8 cellular contexts compared by ENCODE assay signal in the genomic region with DNA sequence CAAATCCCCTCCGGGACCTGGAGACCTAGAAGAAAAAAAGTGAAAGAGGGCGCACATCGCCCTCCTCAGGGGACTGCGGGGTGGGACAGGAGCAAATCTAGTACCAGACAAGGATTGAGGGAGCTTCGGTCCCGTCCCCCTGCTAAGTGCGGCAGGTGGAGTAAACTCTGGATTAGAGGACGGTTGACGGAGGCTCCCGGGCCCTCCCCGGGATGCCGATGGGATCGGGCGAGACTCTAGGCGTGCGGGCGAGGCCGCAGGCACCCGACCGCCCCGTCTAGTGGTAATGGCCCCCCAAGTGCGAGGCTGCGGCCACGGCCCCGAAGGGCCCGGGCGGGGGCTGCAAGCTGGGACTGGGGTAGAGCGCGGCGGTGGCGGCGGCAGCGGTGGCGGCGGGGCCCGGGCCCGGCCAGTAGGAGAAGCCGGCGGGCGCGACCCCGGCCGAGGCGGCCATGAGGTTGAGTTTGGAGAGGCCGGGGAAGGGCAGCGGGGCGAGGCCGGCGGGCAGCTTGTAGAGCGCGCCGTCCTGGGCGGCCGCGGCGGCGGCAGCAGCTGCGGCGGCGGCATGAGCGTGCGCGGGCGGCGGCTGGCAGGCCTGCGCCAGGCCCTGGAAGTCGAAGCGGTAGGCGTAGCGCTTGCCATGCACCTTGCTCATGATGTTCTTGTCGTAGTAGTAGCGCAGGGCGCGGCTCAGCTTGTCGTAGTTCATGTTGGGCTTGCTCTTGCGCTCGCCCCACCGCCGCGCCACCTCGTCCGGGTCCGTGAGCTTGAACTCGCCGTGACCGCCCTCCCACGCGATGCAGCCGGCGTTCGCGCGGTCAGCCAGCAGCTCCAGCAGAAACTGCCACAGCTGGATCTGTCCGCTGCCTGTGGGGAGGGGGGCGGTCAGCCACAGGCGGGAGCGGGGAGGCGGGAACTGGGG. TPM values are rescaled to one million over a fixed set of nuclear protein-coding genes. Genes with fewer than 3 reads are reported as not detected.
DNase-seq lines count a peak whose midpoint lies in the region; ATAC-seq, FAIRE-seq and TF ChIP-seq lines count a peak whose summit lies in the region.

No MANE protein-coding gene starts in this region.

- peaks cover 90% of the 10 kb centered on the region for H3K27me3 Mint-ChIP-seq in MCF 10A (ENCODE audit: insufficient read depth, unreplicated experiment)
- peaks cover 62 to 95% (median 89%) of the 10 kb centered on the region in 3 donors for H3K27me3 Mint-ChIP-seq in naive B cell

- POLR2A ChIA-PET in MCF 10A (lab: Yijun Ruan, JAX): interaction anchor here (0.6 kb wide), 1 partner anchor 495 kb away, joined by 3 read pairs; no protein-coding TSS in a partner anchor

- peaks cover 4% of the 10 kb centered on the region for H3K36me3 Mint-ChIP-seq in MCF 10A (ENCODE audit: insufficient read depth, unreplicated experiment)
- H3K36me3 Mint-ChIP-seq in naive B cell: peaks cover 0 to 6% of the 10 kb centered on the region in 2 donors

- intact Hi-C loops in MCF 10A (cut with micrococcal nuclease): loop anchor here (5.0 kb wide), 1 partner anchor 104 kb away; no protein-coding TSS in a partner anchor

- H3K4me3 Mint-ChIP-seq in MCF 10A (ENCODE audit: unreplicated experiment) (peak overlapping the region; percentile 56), naive B cell (peak overlapping the region; percentile 86 to 93 (median 88))

- TF ChIP-seq POLR2A in GM18505 (IDR thresholded peaks at IDR 0.05; ENCODE audit: borderline replicate concordance, extremely low read depth, insufficient read depth, insufficient read length): no peak

- no TSS peak for BruUV-seq in MCF 10A (replicated peaks; lab: Mats Ljungman, UMichigan)

- peak; percentile 15 for DNase-seq in D721Med (ENCODE audit: insufficient read length, low spot score)
- peak; percentile 35 for DNase-seq in NCI-H1105 treated with DMSO at 0.1 percent for 48 hours (lab: John Stamatoyannopoulos, UW)
- DNase-seq in MCF 10A (ENCODE audit: unreplicated experiment): no peak
- no peak for DNase-seq in naive B cell
- no peak for DNase-seq in T1000 (lab: John Stamatoyannopoulos, UW)
- DNase-seq in SW 1271 (lab: John Stamatoyannopoulos, UW): no peak

- H3K9me3 Mint-ChIP-seq in MCF 10A (ENCODE audit: unreplicated experiment) (no peaks in the 10 kb centered on the region), naive B cell (peaks cover 0 to 2% (median 0%) of the 10 kb centered on the region in 7 donors)

- H3K4me1 Mint-ChIP-seq in MCF 10A (ENCODE audit: insufficient read depth, unreplicated experiment) (peaks cover 15% of the 10 kb centered on the region), naive B cell (peaks cover 33 to 49% (median 43%) of the 10 kb centered on the region in 3 donors)

- no peak overlapping the region for H3K27ac Mint-ChIP-seq in MCF 10A (ENCODE audit: low read depth, unreplicated experiment)
- H3K27ac Mint-ChIP-seq in naive B cell: peak overlapping the region in 5 of 6 donors; percentile 52 to 96 (median 75)

- no peak for FAIRE-seq in D721Med (lab: Jason Lieb, UNC)

- ATAC-seq in naive B cell (ENCODE audit: low read depth in 2 of 2) (peak; percentile 28 to 30), GM18505 (IDR thresholded peaks at IDR 0.05; ENCODE audit: unreplicated experiment) (no peak), HG03175 (IDR thresholded peaks at IDR 0.05; ENCODE audit: unreplicated experiment) (no peak)

- CTCF ChIA-PET in MCF 10A (lab: Yijun Ruan, JAX): interaction anchor here (0.5 to 3.9 kb wide), 14 partner anchors 14 to 314 kb away, joined by 3 to 23 read pairs (median 4); a partner anchor contains a TSS

- TF ChIP-seq CTCF in D721Med (IDR thresholded peaks at IDR 0.05; ENCODE audit: insufficient read depth, missing control alignments) (peak; percentile 30), MCF 10A (IDR thresholded peaks at IDR 0.05; ENCODE audit: unreplicated experiment) (no peak)

RNA-seq across cellular contexts. Expression of a gene that starts 3.3 kb away (rescaled TPM):
- total RNA-seq in MCF 10A (2022): not detected in 2 replicates
- polyA plus RNA-seq in naive B cell (ENCODE audit: low read depth in 6 of 6): not detected

RNA-seq across cellular contexts. Expression of a gene that starts 11.6 kb away (rescaled TPM):
- total RNA-seq in MCF 10A (2022): not detected in 2 replicates
- polyA plus RNA-seq in naive B cell (ENCODE audit: low read depth in 6 of 6): not detected

RNA-seq across cellular contexts. Expression of a gene that starts 22.2 kb away (rescaled TPM):
- not detected in 2 replicates for total RNA-seq in MCF 10A (2022)
- not detected for polyA plus RNA-seq in naive B cell (ENCODE audit: low read depth in 6 of 6)

RNA-seq across cellular contexts. Expression of a gene that starts 59.7 kb away (rescaled TPM):
- total RNA-seq in MCF 10A (2022): not detected in 2 replicates
- polyA plus RNA-seq in naive B cell (ENCODE audit: low read depth in 6 of 6): not detected

Comparison
In these comparisons a context has a peak if more than half of its experiments do, and no peak if none do; other contexts are left out.
1. DNase-seq: peak in D721Med (single experiment) and NCI-H1105 treated with DMSO at 0.1 percent for 48 hours (single experiment); none in MCF 10A (single experiment), naive B cell (single experiment), T1000 (single experiment) and SW 1271 (0 of 2).
2. ATAC-seq: peak in naive B cell (2 of 2); none in GM18505 (single experiment) and HG03175 (single experiment).